ENCODE assay signal across 8 cellular contexts in the genomic region with DNA sequence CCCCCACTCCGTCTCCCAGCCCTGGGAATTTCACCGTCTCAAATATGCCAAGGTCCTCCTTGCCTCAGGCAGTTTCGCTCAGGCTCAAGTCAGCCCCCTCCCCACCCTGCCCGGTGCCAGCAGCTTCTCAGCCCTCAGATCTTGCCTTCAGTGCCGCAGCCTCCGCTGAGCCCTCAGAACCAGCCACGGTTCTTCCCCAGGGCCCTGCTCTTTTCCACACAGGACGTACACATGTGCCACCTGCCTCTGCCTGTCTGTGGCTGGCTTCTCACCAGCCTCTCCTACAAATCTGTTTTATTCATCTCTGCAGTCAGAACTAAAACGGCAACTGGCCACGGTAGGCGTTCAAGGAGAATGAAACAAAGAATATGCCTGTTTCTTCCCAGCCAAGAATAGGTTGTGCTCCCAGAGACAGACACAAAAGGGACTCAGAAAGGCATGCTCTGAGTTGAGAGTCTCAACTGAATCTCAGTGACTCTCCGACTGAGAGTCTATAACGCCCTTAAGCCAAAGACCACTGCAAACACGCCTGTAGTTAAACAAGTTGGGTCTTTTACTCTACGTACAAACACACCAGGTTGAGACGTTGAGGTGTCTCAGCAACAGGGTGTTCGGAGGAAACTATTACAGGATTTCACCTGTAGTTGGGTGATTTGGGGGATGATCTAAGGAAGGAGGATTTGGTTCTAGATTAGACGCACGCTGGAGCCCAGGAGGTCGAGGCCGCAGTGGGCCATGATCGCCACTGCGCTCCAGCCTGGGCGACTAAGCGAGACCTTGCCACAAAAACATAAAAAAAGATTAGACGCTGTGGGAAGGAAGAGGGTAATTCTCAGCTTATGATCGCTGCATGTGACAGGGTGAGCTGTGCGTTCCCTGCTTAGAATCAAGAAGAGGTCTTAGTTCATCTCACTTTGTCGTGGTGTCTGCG. TPM values are rescaled to one million over a fixed set of nuclear protein-coding genes. Genes with fewer than 3 reads are reported as not detected.
DNase-seq lines count a peak whose midpoint lies in the region; ATAC-seq and TF ChIP-seq lines count a peak whose summit lies in the region.

No MANE protein-coding gene starts in this region.

- peak overlapping the region; percentile 84 to 97 (median 94) for H3K4me3 Mint-ChIP-seq in CD4-positive, alpha-beta memory T cell
- H3K4me3 Mint-ChIP-seq in type B pancreatic cell: peak overlapping the region; percentile 91

- peak overlapping the region; percentile 80 for H3K27ac ChIP-seq in CD4-positive, alpha-beta memory T cell (ENCODE audit: low read depth, low read length)
- H3K27ac ChIP-seq in lower lobe of right lung: peak overlapping the region; percentile 80

- H3K4me3 ChIP-seq in CD4-positive, alpha-beta memory T cell (ENCODE audit: low read length in 2 of 2): peak overlapping the region in 1 of 2 donors; percentile 84
- H3K4me3 ChIP-seq in lower lobe of right lung: peak overlapping the region; percentile 80

- no peaks in the 10 kb centered on the region for H3K36me3 ChIP-seq in CD4-positive, alpha-beta memory T cell (ENCODE audit: insufficient read depth, low read length)
- H3K36me3 ChIP-seq in lower lobe of right lung: no peaks in the 10 kb centered on the region

- H3K4me1 Mint-ChIP-seq in CD4-positive, alpha-beta memory T cell: peaks cover 23 to 35% (median 30%) of the 10 kb centered on the region in 4 donors
- H3K4me1 Mint-ChIP-seq in type B pancreatic cell (ENCODE audit: unreplicated experiment): peaks cover 21% of the 10 kb centered on the region

- no peaks in the 10 kb centered on the region for H3K9me3 ChIP-seq in CD4-positive, alpha-beta memory T cell (ENCODE audit: control insufficient read depth in 1 of 2, low read length in 2 of 2)
- H3K9me3 ChIP-seq in lower lobe of right lung: no peaks in the 10 kb centered on the region

- peaks cover 2% of the 10 kb centered on the region in 2 donors for H3K27me3 Mint-ChIP-seq in CD4-positive, alpha-beta memory T cell
- peaks cover 13% of the 10 kb centered on the region for H3K27me3 Mint-ChIP-seq in type B pancreatic cell

- intact Hi-C loops in CD4-positive, alpha-beta memory T cell (cut with micrococcal nuclease): loop anchor here (1.0 to 2.0 kb wide), 4 partner anchors 42 to 94 kb away; partner anchors contain the start of genes ANAPC2, MAN1B1, RNF208 and SSNA1
- intact Hi-C loops in lower lobe of right lung (cut with DNase I): no loop called here

- peaks cover 31% of the 10 kb centered on the region for H3K4me1 ChIP-seq in CD4-positive, alpha-beta memory T cell (ENCODE audit: insufficient read depth, low read length)
- H3K4me1 ChIP-seq in lower lobe of right lung: peaks cover 31% of the 10 kb centered on the region

- TF ChIP-seq CTCF in lower lobe of right lung (IDR thresholded peaks at IDR 0.05) (no peak), type B pancreatic cell (conservative IDR thresholded peaks at IDR 0.05) (no peak), GM10248 (IDR thresholded peaks at IDR 0.05; ENCODE audit: control extremely low read depth, extremely low read depth, low read depth, missing control alignments) (no peak)

- ATAC-seq in HG03342 (IDR thresholded peaks at IDR 0.05; ENCODE audit: unreplicated experiment) (peak; percentile 5), lower lobe of right lung (no peak)
- peak; percentile 5 to 28 for ATAC-seq in activated naive CD4-positive, alpha-beta T cell treated with anti-CD3 and anti-CD28 coated beads, Interleukin-2, amount 50 U/mL, for 72 hours

- H3K36me3 Mint-ChIP-seq in CD4-positive, alpha-beta memory T cell: peaks cover 0 to 6% of the 10 kb centered on the region in 2 donors
- peaks cover 13 to 16% of the 10 kb centered on the region in 2 donors for H3K36me3 Mint-ChIP-seq in activated naive CD4-positive, alpha-beta T cell treated with anti-CD3 and anti-CD28 coated beads, Interleukin-2, amount 50 U/mL, for 72 hours
- H3K36me3 Mint-ChIP-seq in type B pancreatic cell: no peaks in the 10 kb centered on the region

- CTCF ChIA-PET in CD4-positive, alpha-beta memory T cell (lab: Charles Lee; ENCODE audit: partially characterized antibody): interaction anchor here (0.7 to 2.8 kb wide), 9 partner anchors 10 to 377 kb away, joined by 3 to 8 read pairs (median 4); partner anchors contain the start of genes GRIN1, MAN1B1 and RNF224
- CTCF ChIA-PET in GM10248 (lab: Yijun Ruan, JAX): interaction anchor here (1.0 to 2.5 kb wide), 9 partner anchors 9 to 109 kb away, joined by 3 to 19 read pairs (median 4); partner anchors contain the start of genes ANAPC2 and RNF224

- peak in 2 of 5 donors; percentile 23 to 61 for DNase-seq in CD4-positive, alpha-beta memory T cell
- peak in 1 of 2 donors; percentile 36 for DNase-seq in activated naive CD4-positive, alpha-beta T cell treated with anti-CD3 and anti-CD28 coated beads, Interleukin-2, amount 50 U/mL, for 72 hours (ENCODE audit: low spot score in 2 of 2)
- DNase-seq in lower lobe of right lung (no peak), type B pancreatic cell (ENCODE audit: extremely low spot score, unreplicated experiment) (no peak), kidney glomerular epithelial cell (lab: John Stamatoyannopoulos, UW) (no peak), GM10248 (ENCODE audit: extremely low spot score) (no peak), AG08396 (ENCODE audit: low spot score) (no peak)

- peaks cover 0 to 10% (median 3%) of the 10 kb centered on the region in 8 donors for H3K9me3 Mint-ChIP-seq in CD4-positive, alpha-beta memory T cell
- H3K9me3 Mint-ChIP-seq in activated naive CD4-positive, alpha-beta T cell treated with anti-CD3 and anti-CD28 coated beads, Interleukin-2, amount 50 U/mL, for 72 hours: no peaks in the 10 kb centered on the region
- H3K9me3 Mint-ChIP-seq in type B pancreatic cell: no peaks in the 10 kb centered on the region

- H3K27me3 ChIP-seq in CD4-positive, alpha-beta memory T cell (ENCODE audit: insufficient read depth, low read length): no peaks in the 10 kb centered on the region
- H3K27me3 ChIP-seq in lower lobe of right lung (ENCODE audit: low read depth): peaks cover 17% of the 10 kb centered on the region

- H3K27ac Mint-ChIP-seq in CD4-positive, alpha-beta memory T cell: peak overlapping the region; percentile 92 to 99 (median 96)
- peak overlapping the region; percentile 86 to 89 for H3K27ac Mint-ChIP-seq in activated naive CD4-positive, alpha-beta T cell treated with anti-CD3 and anti-CD28 coated beads, Interleukin-2, amount 50 U/mL, for 72 hours
- peak overlapping the region; percentile 86 for H3K27ac Mint-ChIP-seq in type B pancreatic cell

- POLR2A ChIA-PET in CD4-positive, alpha-beta memory T cell (lab: Charles Lee; ENCODE audit: partially characterized antibody): interaction anchor here (0.6 to 3.3 kb wide), 22 partner anchors 10 to 338 kb away, joined by 3 to 37 read pairs (median 5); partner anchors contain the start of genes ANAPC2, CYSRT1, DPP7 and MAN1B1
- POLR2A ChIA-PET in GM10248 (lab: Yijun Ruan, JAX): interaction anchor here (0.6 to 1.3 kb wide), 5 partner anchors 22 to 113 kb away, joined by 3 to 12 read pairs (median 8); partner anchors contain the start of genes MAN1B1 and TUBB4B

RNA-seq across cellular contexts. Expression of gene GRIN1, which starts 10.5 kb away (rescaled TPM):
- total RNA-seq in CD4-positive, alpha-beta memory T cell: not detected
- not detected for polyA plus RNA-seq in CD4-positive, alpha-beta memory T cell
- under 1 TPM in 1 of 2 donors, not detected in 1; 0.10 TPM for total RNA-seq in activated naive CD4-positive, alpha-beta T cell treated with anti-CD3 and anti-CD28 coated beads, Interleukin-2, amount 50 U/mL, for 72 hours
- total RNA-seq in lower lobe of right lung (0.92 TPM), type B pancreatic cell (ENCODE audit: low replicate concordance) (0.29 and 0.94 TPM in 2 replicates)

RNA-seq across cellular contexts. Expression of gene DPP7, which starts 13.9 kb away (rescaled TPM):
- total RNA-seq in CD4-positive, alpha-beta memory T cell: 100 to 1,000 TPM; 357 to 362 TPM
- 100 to 1,000 TPM; 135 to 206 TPM for polyA plus RNA-seq in CD4-positive, alpha-beta memory T cell
- 100 to 1,000 TPM; 172 to 236 TPM for total RNA-seq in activated naive CD4-positive, alpha-beta T cell treated with anti-CD3 and anti-CD28 coated beads, Interleukin-2, amount 50 U/mL, for 72 hours
- 190 TPM for total RNA-seq in lower lobe of right lung
- 86.5 and 86.7 TPM in 2 replicates for total RNA-seq in type B pancreatic cell (ENCODE audit: low replicate concordance)

RNA-seq across cellular contexts. Expression of gene LRRC26, which starts 41.4 kb away (rescaled TPM):
- not detected for total RNA-seq in CD4-positive, alpha-beta memory T cell
- not detected for polyA plus RNA-seq in CD4-positive, alpha-beta memory T cell
- total RNA-seq in activated naive CD4-positive, alpha-beta T cell treated with anti-CD3 and anti-CD28 coated beads, Interleukin-2, amount 50 U/mL, for 72 hours: not detected
- total RNA-seq in lower lobe of right lung (1.0 TPM), type B pancreatic cell (ENCODE audit: low replicate concordance) (0.77 and 1.4 TPM in 2 replicates)

RNA-seq across cellular contexts. Expression of gene MAN1B1, which starts 41.6 kb away (rescaled TPM):
- 10 to 100 TPM; 63.3 to 71.0 TPM for total RNA-seq in CD4-positive, alpha-beta memory T cell
- polyA plus RNA-seq in CD4-positive, alpha-beta memory T cell: 10 to 100 TPM; 35.4 to 37.5 TPM
- total RNA-seq in activated naive CD4-positive, alpha-beta T cell treated with anti-CD3 and anti-CD28 coated beads, Interleukin-2, amount 50 U/mL, for 72 hours: 10 to 100 TPM; 23.8 to 41.4 TPM
- total RNA-seq in lower lobe of right lung (41.9 TPM), type B pancreatic cell (ENCODE audit: low replicate concordance) (50.3 and 58.9 TPM in 2 replicates)

RNA-seq across cellular contexts. Expression of gene TMEM210, which starts 43.4 kb away (rescaled TPM):
- not detected for total RNA-seq in CD4-positive, alpha-beta memory T cell
- not detected for polyA plus RNA-seq in CD4-positive, alpha-beta memory T cell
- not detected for total RNA-seq in activated naive CD4-positive, alpha-beta T cell treated with anti-CD3 and anti-CD28 coated beads, Interleukin-2, amount 50 U/mL, for 72 hours
- total RNA-seq in lower lobe of right lung (not detected), type B pancreatic cell (ENCODE audit: low replicate concordance) (not detected in 2 replicates)

Comparison
In these comparisons a context has a peak if more than half of its experiments do, and no peak if none do; other contexts are left out.
1. ATAC-seq: peak in HG03342 (single experiment) and activated naive CD4-positive, alpha-beta T cell treated with anti-CD3 and anti-CD28 coated beads, Interleukin-2, amount 50 U/mL, for 72 hours (2 of 2); none in lower lobe of right lung (0 of 2).
2. Peak in every context shown above with its lines, with median percentiles within 50 percentile points of each other: H3K27ac Mint-ChIP-seq.